8 cellular contexts compared by ENCODE assay signal in the genomic region with DNA sequence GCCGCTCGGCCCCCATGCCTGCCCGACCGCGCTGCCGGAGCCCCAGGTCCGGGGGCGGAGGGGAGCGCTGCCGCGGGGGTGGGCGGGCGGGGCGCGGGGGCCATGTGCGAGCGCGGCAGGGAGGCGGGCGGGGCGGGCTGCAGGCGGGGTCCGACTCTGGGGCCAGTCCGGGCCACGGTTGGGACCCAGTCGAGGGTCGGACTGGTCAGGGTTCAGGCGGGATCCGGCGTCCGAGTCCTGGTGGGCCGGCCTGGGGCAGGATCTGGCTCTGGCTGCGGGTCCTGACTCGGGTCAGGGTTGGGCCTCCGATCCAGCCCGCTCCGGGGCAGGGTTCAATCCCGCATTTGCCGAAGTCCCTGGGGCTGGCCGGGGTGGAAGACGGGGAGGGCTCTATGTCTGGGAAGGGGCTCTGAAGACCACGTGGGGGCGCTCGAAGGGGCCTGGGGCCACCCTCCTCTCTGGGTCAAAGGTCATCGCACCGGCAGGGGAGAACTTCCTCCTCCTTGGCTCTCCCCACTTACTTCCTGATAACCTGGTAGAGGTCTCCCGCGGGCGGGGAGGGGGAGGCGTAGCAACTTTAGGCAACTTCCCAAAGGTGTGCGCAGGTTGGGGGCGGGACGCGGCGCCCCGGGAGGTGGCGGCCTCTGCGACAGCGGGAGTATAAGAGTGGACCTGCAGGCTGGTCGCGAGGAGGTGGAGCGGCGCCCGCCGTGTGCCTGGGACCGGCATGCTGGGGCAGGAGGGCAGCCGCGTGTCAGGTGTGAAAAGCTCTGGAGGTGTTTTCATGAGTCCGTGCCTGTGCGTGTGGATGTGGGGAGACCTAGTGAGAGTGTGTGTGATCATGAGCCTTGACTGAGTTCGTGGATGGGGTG. TPM values are rescaled to one million over a fixed set of nuclear protein-coding genes. Genes with fewer than 3 reads are reported as not detected.
DNase-seq lines count a peak whose midpoint lies in the region; ATAC-seq and TF ChIP-seq lines count a peak whose summit lies in the region.

No MANE protein-coding gene starts in this region.

- H3K27ac Mint-ChIP-seq in naive B cell, result peak overlapping the region; percentile 89 to 98 (median 96)

- no peaks in the 10 kb centered on the region for H3K36me3 Mint-ChIP-seq in naive B cell

- H3K4me3 ChIP-seq in epithelial cell of proximal tubule (ENCODE audit: low read depth, low read length), result peak overlapping the region; percentile 82

- H3K4me1 Mint-ChIP-seq in naive B cell, result peaks cover 10 to 43% (median 32%) of the 10 kb centered on the region in 3 donors

- peak; percentile 33 for ATAC-seq in HG03045 (IDR thresholded peaks at IDR 0.05; ENCODE audit: unreplicated experiment)
- peak; percentile 17 to 22 for ATAC-seq in naive B cell (ENCODE audit: low read depth in 2 of 2)

- TF ChIP-seq CTCF in epithelial cell of proximal tubule (conservative IDR thresholded peaks at IDR 0.05; ENCODE audit: low read depth, low read length), result peak; percentile 37

- DNase-seq in NCI-H1694 (lab: John Stamatoyannopoulos, UW) (peak; percentile 22), NCI-H1694 treated with DMSO at 0.1 percent for 48 hours (lab: John Stamatoyannopoulos, UW) (no peak), NOMO-1 treated with DMSO at 0.1 percent for 48 hours (lab: John Stamatoyannopoulos, UW; ENCODE audit: unreplicated experiment) (peak; percentile 78), epithelial cell of proximal tubule (ENCODE audit: low read depth) (no peak), naive B cell (peak; percentile 69)
- peak; percentile 34 for DNase-seq in activated CD8-positive, alpha-beta memory T cell treated with anti-CD3 and anti-CD28 coated beads, Interleukin-2, amount 50 U/mL, for 24 hours (ENCODE audit: extremely low read depth)
- peak; percentile 51 to 77 (median 62) for DNase-seq in stimulated activated naive CD4-positive, alpha-beta T cell (lab: John Stamatoyannopoulos, UW)

- no peaks in the 10 kb centered on the region for H3K9me3 Mint-ChIP-seq in naive B cell

- peaks cover 1 to 12% (median 8%) of the 10 kb centered on the region in 3 donors for H3K27me3 Mint-ChIP-seq in naive B cell

- H3K4me3 Mint-ChIP-seq in naive B cell, result peak overlapping the region; percentile 94 to 100 (median 98)

RNA-seq across cellular contexts. Expression of a gene that starts 0.6 kb away (rescaled TPM):
- 47.2 and 61.9 TPM in 2 replicates for total RNA-seq in epithelial cell of proximal tubule
- 1 to 10 TPM; 3.4 to 8.5 (median 6.5) TPM for polyA plus RNA-seq in naive B cell (ENCODE audit: low read depth in 6 of 6)

RNA-seq across cellular contexts. Expression of a gene that starts 5.8 kb away (rescaled TPM):
- not detected in 2 replicates for total RNA-seq in epithelial cell of proximal tubule
- not detected for polyA plus RNA-seq in naive B cell (ENCODE audit: low read depth in 6 of 6)

RNA-seq across cellular contexts. Expression of a gene that starts 11.4 kb away (rescaled TPM):
- total RNA-seq in epithelial cell of proximal tubule, result 359 and 470 TPM in 2 replicates
- 100 to 1,000 TPM; 445 to 606 (median 521) TPM for polyA plus RNA-seq in naive B cell (ENCODE audit: low read depth in 6 of 6)

RNA-seq across cellular contexts. Expression of a gene that starts 12.0 kb away (rescaled TPM):
- 284 and 357 TPM in 2 replicates for total RNA-seq in epithelial cell of proximal tubule
- polyA plus RNA-seq in naive B cell (ENCODE audit: low read depth in 6 of 6), result 100 to 1,000 TPM; 229 to 385 (median 248) TPM

RNA-seq across cellular contexts. Expression of a gene that starts 14.8 kb away (rescaled TPM):
- total RNA-seq in epithelial cell of proximal tubule, result 0.51 TPM in 1 of 2 replicates, not detected in the other
- polyA plus RNA-seq in naive B cell (ENCODE audit: low read depth in 6 of 6), result not detected

Comparison
In these comparisons a context has a peak if more than half of its experiments do, and no peak if none do; other contexts are left out.
1. DNase-seq: peak in NCI-H1694 (single experiment), NOMO-1 treated with DMSO at 0.1 percent for 48 hours (single experiment), activated CD8-positive, alpha-beta memory T cell treated with anti-CD3 and anti-CD28 coated beads, Interleukin-2, amount 50 U/mL, for 24 hours (single experiment), naive B cell (single experiment) and stimulated activated naive CD4-positive, alpha-beta T cell (6 of 6); none in NCI-H1694 treated with DMSO at 0.1 percent for 48 hours (single experiment) and epithelial cell of proximal tubule (single experiment).